Comparison of ENCODE assay signal across 1 cellular context in the genomic region with DNA sequence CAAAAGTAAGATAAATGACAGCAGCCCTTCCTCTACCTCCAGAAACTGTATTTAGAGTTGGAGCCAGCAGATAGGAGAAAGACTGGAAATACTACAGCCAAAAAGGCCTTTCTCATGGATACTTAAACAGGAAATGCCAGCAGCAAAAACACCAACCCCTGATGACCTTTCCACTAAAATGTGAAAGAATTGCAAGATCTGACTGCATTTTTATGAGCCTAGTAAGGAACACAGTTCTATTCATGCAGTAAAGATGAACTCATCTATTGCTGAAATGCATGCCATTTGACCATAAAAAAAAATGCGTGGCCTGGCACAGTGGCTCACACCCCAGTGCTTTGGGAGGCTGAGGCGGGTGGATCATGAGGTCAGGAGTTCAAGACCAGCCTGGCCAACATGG.
TF ChIP-seq lines count a peak whose summit lies in the region.

No MANE protein-coding gene starts in this region.

TF ChIP-seq in GM23338, 12 proteins besides CTCF, POLR2A, EP300 and RAD21 (continued from another document):
- TF ChIP-seq, protein P1, sequence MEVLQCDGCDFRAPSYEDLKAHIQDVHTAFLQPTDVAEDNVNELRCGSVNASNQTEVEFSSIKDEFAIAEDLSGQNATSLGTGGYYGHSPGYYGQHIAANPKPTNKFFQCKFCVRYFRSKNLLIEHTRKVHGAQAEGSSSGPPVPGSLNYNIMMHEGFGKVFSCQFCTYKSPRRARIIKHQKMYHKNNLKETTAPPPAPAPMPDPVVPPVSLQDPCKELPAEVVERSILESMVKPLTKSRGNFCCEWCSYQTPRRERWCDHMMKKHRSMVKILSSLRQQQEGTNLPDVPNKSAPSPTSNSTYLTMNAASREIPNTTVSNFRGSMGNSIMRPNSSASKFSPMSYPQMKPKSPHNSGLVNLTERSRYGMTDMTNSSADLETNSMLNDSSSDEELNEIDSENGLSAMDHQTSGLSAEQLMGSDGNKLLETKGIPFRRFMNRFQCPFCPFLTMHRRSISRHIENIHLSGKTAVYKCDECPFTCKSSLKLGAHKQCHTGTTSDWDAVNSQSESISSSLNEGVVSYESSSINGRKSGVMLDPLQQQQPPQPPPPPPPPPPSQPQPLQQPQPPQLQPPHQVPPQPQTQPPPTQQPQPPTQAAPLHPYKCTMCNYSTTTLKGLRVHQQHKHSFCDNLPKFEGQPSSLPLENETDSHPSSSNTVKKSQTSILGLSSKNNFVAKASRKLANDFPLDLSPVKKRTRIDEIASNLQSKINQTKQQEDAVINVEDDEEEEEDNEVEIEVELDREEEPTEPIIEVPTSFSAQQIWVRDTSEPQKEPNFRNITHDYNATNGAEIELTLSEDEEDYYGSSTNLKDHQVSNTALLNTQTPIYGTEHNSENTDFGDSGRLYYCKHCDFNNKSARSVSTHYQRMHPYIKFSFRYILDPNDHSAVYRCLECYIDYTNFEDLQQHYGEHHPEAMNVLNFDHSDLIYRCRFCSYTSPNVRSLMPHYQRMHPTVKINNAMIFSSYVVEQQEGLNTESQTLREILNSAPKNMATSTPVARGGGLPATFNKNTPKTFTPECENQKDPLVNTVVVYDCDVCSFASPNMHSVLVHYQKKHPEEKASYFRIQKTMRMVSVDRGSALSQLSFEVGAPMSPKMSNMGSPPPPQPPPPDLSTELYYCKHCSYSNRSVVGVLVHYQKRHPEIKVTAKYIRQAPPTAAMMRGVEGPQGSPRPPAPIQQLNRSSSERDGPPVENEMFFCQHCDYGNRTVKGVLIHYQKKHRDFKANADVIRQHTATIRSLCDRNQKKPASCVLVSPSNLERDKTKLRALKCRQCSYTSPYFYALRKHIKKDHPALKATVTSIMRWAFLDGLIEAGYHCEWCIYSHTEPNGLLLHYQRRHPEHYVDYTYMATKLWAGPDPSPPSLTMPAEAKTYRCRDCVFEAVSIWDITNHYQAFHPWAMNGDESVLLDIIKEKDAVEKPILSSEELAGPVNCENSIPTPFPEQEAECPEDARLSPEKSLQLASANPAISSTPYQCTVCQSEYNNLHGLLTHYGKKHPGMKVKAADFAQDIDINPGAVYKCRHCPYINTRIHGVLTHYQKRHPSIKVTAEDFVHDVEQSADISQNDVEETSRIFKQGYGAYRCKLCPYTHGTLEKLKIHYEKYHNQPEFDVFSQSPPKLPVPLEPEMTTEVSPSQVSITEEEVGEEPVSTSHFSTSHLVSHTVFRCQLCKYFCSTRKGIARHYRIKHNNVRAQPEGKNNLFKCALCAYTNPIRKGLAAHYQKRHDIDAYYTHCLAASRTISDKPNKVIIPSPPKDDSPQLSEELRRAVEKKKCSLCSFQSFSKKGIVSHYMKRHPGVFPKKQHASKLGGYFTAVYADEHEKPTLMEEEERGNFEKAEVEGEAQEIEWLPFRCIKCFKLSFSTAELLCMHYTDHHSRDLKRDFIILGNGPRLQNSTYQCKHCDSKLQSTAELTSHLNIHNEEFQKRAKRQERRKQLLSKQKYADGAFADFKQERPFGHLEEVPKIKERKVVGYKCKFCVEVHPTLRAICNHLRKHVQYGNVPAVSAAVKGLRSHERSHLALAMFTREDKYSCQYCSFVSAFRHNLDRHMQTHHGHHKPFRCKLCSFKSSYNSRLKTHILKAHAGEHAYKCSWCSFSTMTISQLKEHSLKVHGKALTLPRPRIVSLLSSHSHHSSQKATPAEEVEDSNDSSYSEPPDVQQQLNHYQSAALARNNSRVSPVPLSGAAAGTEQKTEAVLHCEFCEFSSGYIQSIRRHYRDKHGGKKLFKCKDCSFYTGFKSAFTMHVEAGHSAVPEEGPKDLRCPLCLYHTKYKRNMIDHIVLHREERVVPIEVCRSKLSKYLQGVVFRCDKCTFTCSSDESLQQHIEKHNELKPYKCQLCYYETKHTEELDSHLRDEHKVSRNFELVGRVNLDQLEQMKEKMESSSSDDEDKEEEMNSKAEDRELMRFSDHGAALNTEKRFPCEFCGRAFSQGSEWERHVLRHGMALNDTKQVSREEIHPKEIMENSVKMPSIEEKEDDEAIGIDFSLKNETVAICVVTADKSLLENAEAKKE (CRISPR knock-in tag; IDR thresholded peaks at IDR 0.05), result no peak
- no peak for TF ChIP-seq ZNF331 (CRISPR knock-in tag; IDR thresholded peaks at IDR 0.05; ENCODE audit: low read depth)
- no peak for TF ChIP-seq EZH2phosphoT487 (IDR thresholded peaks at IDR 0.05; ENCODE audit: unreplicated experiment)
- no peak for TF ChIP-seq STAT1 (IDR thresholded peaks at IDR 0.05; ENCODE audit: unreplicated experiment)
- TF ChIP-seq EZH2 (IDR thresholded peaks at IDR 0.05; ENCODE audit: low read depth, unreplicated experiment), result no peak
- no peak for TF ChIP-seq ZNF114 (CRISPR knock-in tag; IDR thresholded peaks at IDR 0.05)
- no peak for TF ChIP-seq CREB1 (CRISPR knock-in tag; IDR thresholded peaks at IDR 0.05; ENCODE audit: low read depth)
- TF ChIP-seq POLR2AphosphoS5 (IDR thresholded peaks at IDR 0.05; ENCODE audit: low read depth), result no peak
- no peak for TF ChIP-seq NANOG (IDR thresholded peaks at IDR 0.05; ENCODE audit: borderline replicate concordance)
- TF ChIP-seq JUNB (IDR thresholded peaks at IDR 0.05; ENCODE audit: unreplicated experiment), result no peak
TF ChIP-seq in GM23338: peak in this region for 0.
